In the genomic region with DNA sequence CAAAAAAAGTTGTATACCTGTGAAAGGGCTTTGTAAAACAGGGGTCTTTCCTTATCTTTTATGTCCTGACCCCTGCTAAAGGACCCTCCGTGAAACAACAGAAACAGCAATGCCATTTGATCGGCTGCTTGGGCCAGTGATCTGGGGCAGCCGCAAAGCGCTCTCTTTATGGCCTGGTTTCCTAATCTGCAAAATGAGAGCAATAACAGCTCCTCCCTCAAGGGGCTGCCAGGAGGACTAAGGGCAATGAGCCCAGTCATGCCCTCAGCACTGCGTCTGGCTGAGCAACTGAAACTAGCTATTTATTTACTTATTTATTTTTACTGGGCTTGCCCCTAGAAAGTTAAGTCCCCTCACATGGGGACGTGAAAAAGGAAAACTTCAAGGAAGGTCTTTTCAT, we compare ENCODE assay signal across 12 cellular contexts. TPM values are rescaled to one million over a fixed set of nuclear protein-coding genes. Genes with fewer than 3 reads are reported as not detected.
DNase-seq lines count a peak whose midpoint lies in the region; TF ChIP-seq lines count a peak whose summit lies in the region.
"Had no signal": no experiment of that assay in that cellular context is flagged by ENCODE, and none has a peak within 500 bp of the region (broad histone marks: within the 10 kb centered on the region; RNA-seq: fewer than 3 reads in every experiment).

No MANE protein-coding gene starts in this region.

- H3K4me3 ChIP-seq in GM23248, result no peak overlapping the region
- H3K4me3 ChIP-seq in colonic mucosa, result no peak overlapping the region
- H3K4me3 ChIP-seq in lower leg skin (ENCODE audit: low read depth, poor library complexity, severe bottlenecking), result no peak overlapping the region
- H3K4me3 ChIP-seq in CD4-positive, alpha-beta memory T cell (ENCODE audit: low read length in 2 of 2), result no peak overlapping the region

- H3K9me3 Mint-ChIP-seq in nephron, result no peaks in the 10 kb centered on the region
- H3K9me3 Mint-ChIP-seq in CD4-positive, alpha-beta memory T cell, result peaks cover 0 to 2% (median 0%) of the 10 kb centered on the region in 8 donors
- H3K9me3 Mint-ChIP-seq in immature natural killer cell, result peaks cover 0 to 1% (median 0%) of the 10 kb centered on the region in 6 donors
- H3K9me3 Mint-ChIP-seq: activated naive CD4-positive, alpha-beta T cell treated with anti-CD3 and anti-CD28 coated beads for 36 hours had no signal

- 51 to 53% methylated on average over 6 of the region's 6 CpGs for WGBS in GM23248 (ENCODE audit: low coverage in 1 of 2, low lambda C conversion rate in 2 of 2, missing lambda C conversion rate in 2 of 2), 2 experiments
- 35 to 40% methylated on average over 6 of the region's 6 CpGs for WGBS in lower leg skin, 2 donors

- H3K27ac Mint-ChIP-seq in nephron (peak overlapping the region in 2 of 3 experiments; percentile 86 to 89), immature natural killer cell (no peak overlapping the region)
- no peak overlapping the region for H3K27ac Mint-ChIP-seq in CD4-positive, alpha-beta memory T cell
- H3K27ac Mint-ChIP-seq: activated naive CD4-positive, alpha-beta T cell treated with anti-CD3 and anti-CD28 coated beads for 36 hours had no signal

- H3K4me1 ChIP-seq in GM23248 (ENCODE audit: insufficient read depth) (peaks cover 3% of the 10 kb centered on the region; the same call in 1 of the 2 replicates), colonic mucosa (peaks cover under 1% of the 10 kb centered on the region)
- H3K4me1 ChIP-seq in CD4-positive, alpha-beta memory T cell (ENCODE audit: insufficient read depth, low read length), result peaks cover under 1% of the 10 kb centered on the region

- no peak overlapping the region for H2AFZ ChIP-seq in GM23248

- H3K36me3 ChIP-seq in GM23248 (ENCODE audit: low read depth), result no peaks in the 10 kb centered on the region
- no peaks in the 10 kb centered on the region for H3K36me3 ChIP-seq in colonic mucosa
- H3K36me3 ChIP-seq in CD4-positive, alpha-beta memory T cell (ENCODE audit: insufficient read depth, low read length), result no peaks in the 10 kb centered on the region
- H3K36me3 ChIP-seq: WERI-Rb-1 had no signal

- peaks cover 8% of the 10 kb centered on the region for H3F3A ChIP-seq in GM23248 (ENCODE audit: insufficient read depth)

- H3K79me2 ChIP-seq in GM23248 (ENCODE audit: insufficient read depth), result no peaks in the 10 kb centered on the region

- in situ Hi-C loops in GM23248 (cut with MboI), result loop anchor here (10.0 kb wide), 1 partner anchor 115 kb away; no protein-coding TSS in a partner anchor

- DNase-seq in GM23248 (peak; percentile 66), NCI-H2107 treated with DMSO at 0.1 percent for 48 hours (lab: John Stamatoyannopoulos, UW; ENCODE audit: unreplicated experiment) (peak; percentile 74), colonic mucosa (peak; percentile 81), lower leg skin (ENCODE audit: low spot score in 2 of 2) (no peak), NCI-H146 (lab: John Stamatoyannopoulos, UW) (no peak), immature natural killer cell (no peak)
- no peak for DNase-seq in CD4-positive, alpha-beta memory T cell
- DNase-seq: activated naive CD4-positive, alpha-beta T cell treated with anti-CD3 and anti-CD28 coated beads for 36 hours; midbrain; stimulated activated CD4-positive, alpha-beta T cell treated with anti-CD3 and anti-CD28 coated beads, Interleukin-2, amount 100 ng/mL, for 48 hours; WERI-Rb-1 had no signal

- no peaks in the 10 kb centered on the region for H4K20me1 ChIP-seq in GM23248 (ENCODE audit: insufficient read depth)

- H3K27me3 Mint-ChIP-seq in nephron (ENCODE audit: low read depth), result peaks cover 4% of the 10 kb centered on the region
- H3K27me3 Mint-ChIP-seq in CD4-positive, alpha-beta memory T cell, result peaks cover 0 to 1% of the 10 kb centered on the region in 2 donors
- peaks cover 2 to 9% (median 3%) of the 10 kb centered on the region in 3 donors for H3K27me3 Mint-ChIP-seq in immature natural killer cell (ENCODE audit: low read depth in 3 of 3)

- H3K9me3 ChIP-seq in GM23248 (ENCODE audit: low read depth) (no peaks in the 10 kb centered on the region), colonic mucosa (no peaks in the 10 kb centered on the region)
- H3K9me3 ChIP-seq in CD4-positive, alpha-beta memory T cell (ENCODE audit: control insufficient read depth in 1 of 2, low read length in 2 of 2), result no peaks in the 10 kb centered on the region

- no peak for TF ChIP-seq POLR2A in lower leg skin (IDR thresholded peaks at IDR 0.05)

- H3K4me3 Mint-ChIP-seq in nephron, result no peak overlapping the region
- no peak overlapping the region for H3K4me3 Mint-ChIP-seq in CD4-positive, alpha-beta memory T cell
- H3K4me3 Mint-ChIP-seq in immature natural killer cell, result no peak overlapping the region
- H3K4me3 Mint-ChIP-seq: activated naive CD4-positive, alpha-beta T cell treated with anti-CD3 and anti-CD28 coated beads for 36 hours had no signal

- H3K9ac ChIP-seq in GM23248, result no peak overlapping the region
- peak overlapping the region in 1 of 2 donors; percentile 85 for H3K9ac ChIP-seq in colonic mucosa (ENCODE audit: low read depth in 2 of 2, low read length in 2 of 2)

- H3K4me1 Mint-ChIP-seq in nephron (peaks cover 44% of the 10 kb centered on the region), immature natural killer cell (no peaks in the 10 kb centered on the region)
- peaks cover 3 to 10% (median 5%) of the 10 kb centered on the region in 4 donors for H3K4me1 Mint-ChIP-seq in CD4-positive, alpha-beta memory T cell

- CTCF ChIA-PET in CD4-positive, alpha-beta memory T cell (lab: Charles Lee; ENCODE audit: partially characterized antibody), result interaction anchor here (1.1 kb wide), 1 partner anchor 134 kb away, joined by 4 read pairs; no protein-coding TSS in a partner anchor

- POLR2A ChIA-PET in CD4-positive, alpha-beta memory T cell (lab: Charles Lee; ENCODE audit: partially characterized antibody), result no interaction called here

- H3K36me3 Mint-ChIP-seq in nephron (ENCODE audit: low read depth), result peaks cover 66% of the 10 kb centered on the region
- no peaks in the 10 kb centered on the region for H3K36me3 Mint-ChIP-seq in CD4-positive, alpha-beta memory T cell
- peaks cover 0 to 4% (median 0%) of the 10 kb centered on the region in 3 donors for H3K36me3 Mint-ChIP-seq in immature natural killer cell

- intact Hi-C loops in colonic mucosa (cut with DNase I), result loop anchor here (10.0 kb wide), 1 partner anchor 135 kb away; no protein-coding TSS in a partner anchor
- intact Hi-C loops in lower leg skin (cut with DNase I; ENCODE audit: low total_unique reads), result loop anchor here (10.0 kb wide), 1 partner anchor 65 kb away; the partner anchor contains the start of gene MARCHF6
- intact Hi-C loops in CD4-positive, alpha-beta memory T cell (cut with micrococcal nuclease), result no loop called here

- TF ChIP-seq CTCF in colonic mucosa (IDR thresholded peaks at IDR 0.05) (no peak), nephron (IDR thresholded peaks at IDR 0.05; ENCODE audit: unreplicated experiment in 3 of 3) (no peak), lower leg skin (IDR thresholded peaks at IDR 0.05) (no peak)

- H3K27ac ChIP-seq in GM23248 (no peak overlapping the region), colonic mucosa (peak overlapping the region; percentile 77)
- no peak overlapping the region for H3K27ac ChIP-seq in CD4-positive, alpha-beta memory T cell (ENCODE audit: low read depth, low read length)
- H3K27ac ChIP-seq: WERI-Rb-1 had no signal

- H3K9me2 ChIP-seq in GM23248 (ENCODE audit: insufficient read depth), result no peaks in the 10 kb centered on the region

- H3K27me3 ChIP-seq in GM23248 (replicated peaks; ENCODE audit: insufficient read depth) (no peaks in the 10 kb centered on the region), colonic mucosa (no peaks in the 10 kb centered on the region)
- no peaks in the 10 kb centered on the region for H3K27me3 ChIP-seq in CD4-positive, alpha-beta memory T cell (ENCODE audit: insufficient read depth, low read length)

- H3K4me2 ChIP-seq in GM23248 (ENCODE audit: unreplicated experiment), result no peak overlapping the region

RNA-seq across cellular contexts. Expression of gene CMBL, which starts 18.3 kb away (rescaled TPM):
- total RNA-seq in GM23248 (2014; rRNA removed; shearing (Covaris generic)), result 4.0 and 4.2 TPM in 2 replicates
- polyA plus RNA-seq in GM23248 (2016; fragmentation: Nextera tagmentation; extraction: Ambion mirVana) (14.6 and 16.0 TPM in 2 replicates), immature natural killer cell (under 1 TPM in 2 of 3 donors, not detected in 1; 0.35 to 0.84 TPM)
- total RNA-seq in colonic mucosa (100 to 1,000 TPM; 123 to 186 TPM), lower leg skin (1 to 10 TPM; 1.8 to 3.2 (median 2.4) TPM)
- total RNA-seq in CD4-positive, alpha-beta memory T cell, result 1 to 10 TPM; 1.5 to 1.9 TPM
- under 1 TPM in 1 of 2 donors, not detected in 1; 0.33 TPM for polyA plus RNA-seq in CD4-positive, alpha-beta memory T cell

RNA-seq across cellular contexts. Expression of gene CCT5, which starts 39.3 kb away (rescaled TPM):
- total RNA-seq in GM23248 (2014; rRNA removed; shearing (Covaris generic)), result 301 and 392 TPM in 2 replicates
- 257 and 264 TPM in 2 replicates for polyA plus RNA-seq in GM23248 (2016; fragmentation: Nextera tagmentation; extraction: Ambion mirVana)
- total RNA-seq in colonic mucosa, result 100 to 1,000 TPM; 156 to 341 TPM
- 100 to 1,000 TPM in 3 of 4 donors, 10 to 100 TPM in 1; 69.1 to 150 (median 125) TPM for total RNA-seq in lower leg skin
- 10 to 100 TPM; 92.7 to 93.3 TPM for total RNA-seq in CD4-positive, alpha-beta memory T cell
- polyA plus RNA-seq in CD4-positive, alpha-beta memory T cell, result 100 to 1,000 TPM; 203 to 236 TPM
- polyA plus RNA-seq in immature natural killer cell, result 100 to 1,000 TPM; 182 to 227 (median 211) TPM

RNA-seq across cellular contexts. Expression of gene ATPSCKMT, which starts 39.7 kb away (rescaled TPM):
- 15.3 and 16.8 TPM in 2 replicates for total RNA-seq in GM23248 (2014; rRNA removed; shearing (Covaris generic))
- polyA plus RNA-seq in GM23248 (2016; fragmentation: Nextera tagmentation; extraction: Ambion mirVana) (12.8 and 13.9 TPM in 2 replicates), immature natural killer cell (10 to 100 TPM in 2 of 3 donors, 1 to 10 TPM in 1; 9.5 to 16.0 (median 14.1) TPM)
- total RNA-seq in colonic mucosa (10 to 100 TPM; 11.9 to 28.4 TPM), lower leg skin (10 to 100 TPM in 2 of 4 donors, 1 to 10 TPM in 2; 5.0 to 14.3 (median 8.7) TPM)
- 10 to 100 TPM; 15.9 to 17.9 TPM for total RNA-seq in CD4-positive, alpha-beta memory T cell
- polyA plus RNA-seq in CD4-positive, alpha-beta memory T cell, result 10 to 100 TPM in 1 of 2 donors, 1 to 10 TPM in 1; 8.6 to 11.4 TPM

Comparison
In these comparisons a context has a peak if more than half of its experiments do, and no peak if none do; other contexts are left out.
1. DNase-seq: peak in GM23248 (single experiment), NCI-H2107 treated with DMSO at 0.1 percent for 48 hours (single experiment) and colonic mucosa (single experiment); none in lower leg skin (0 of 2), CD4-positive, alpha-beta memory T cell (0 of 5), NCI-H146 (single experiment) and immature natural killer cell (0 of 3).
2. H3K27ac Mint-ChIP-seq: peak in nephron (2 of 3); none in CD4-positive, alpha-beta memory T cell (0 of 7) and immature natural killer cell (0 of 6).
3. RNA of gene CMBL, which starts 18.3 kb away (total RNA-seq): 123 to 186 TPM in colonic mucosa; 4.0 to 4.2 TPM in GM23248, 1.8 to 3.2 TPM in lower leg skin and 1.5 to 1.9 TPM in CD4-positive, alpha-beta memory T cell; every median in the first group is over 10 times any median in the second.